Comparison of ENCODE assay signal across 27 cellular contexts in genomic region chr11:47071341-47071740, GRCh38.
DNase-seq lines count a peak whose midpoint lies in the region; ATAC-seq and TF ChIP-seq lines count a peak whose summit lies in the region.
"Had no signal": no experiment of that assay in that cellular context is flagged by ENCODE, and none has a peak within 500 bp of the region (broad histone marks: within the 10 kb centered on the region; RNA-seq: fewer than 3 reads in every experiment).

No MANE protein-coding gene starts in this region.

- peak overlapping the region in 2 of 5 experiments; percentile 16 to 64 for H3K4me3 Mint-ChIP-seq in brain
- no peak overlapping the region for H3K4me3 Mint-ChIP-seq in neural progenitor cell
- no peak overlapping the region for H3K4me3 Mint-ChIP-seq in activated T-helper 1 cell treated with anti-CD3 and anti-CD28 coated beads, Interleukin-12 subunit alpha, Interleukin-12 subunit beta, Interleukin-2, Interleukin-4 antibody, amounts not matched to agents 30 ng/mL and 10 ng/mL and 1 ng/mL, durations not matched to agents 14 hours and 24 hours and 36 hours
- H3K4me3 Mint-ChIP-seq in activated naive CD8-positive, alpha-beta T cell treated with anti-CD3 and anti-CD28 coated beads for 36 hours, result no peak overlapping the region
- H3K4me3 Mint-ChIP-seq: CD14-positive monocyte; CD8-positive, alpha-beta memory T cell had no signal

- H3K27ac Mint-ChIP-seq in brain (peak overlapping the region in 3 of 5 experiments; percentile 79 to 85 (median 85)), neural progenitor cell (no peak overlapping the region)
- H3K27ac Mint-ChIP-seq in activated T-helper 1 cell treated with anti-CD3 and anti-CD28 coated beads, Interleukin-12 subunit alpha, Interleukin-12 subunit beta, Interleukin-2, Interleukin-4 antibody, amounts not matched to agents 30 ng/mL and 10 ng/mL and 1 ng/mL, durations not matched to agents 14 hours and 24 hours and 36 hours, result no peak overlapping the region
- H3K27ac Mint-ChIP-seq in activated naive CD8-positive, alpha-beta T cell treated with anti-CD3 and anti-CD28 coated beads for 36 hours, result no peak overlapping the region
- H3K27ac Mint-ChIP-seq: CD8-positive, alpha-beta memory T cell had no signal

- ATAC-seq in SK-N-SH treated with all-trans-retinoic acid at 6 μM for 48 hours, result no peak
- ATAC-seq: HCT116, PC-3 had no signal

- no peaks in the 10 kb centered on the region for H3K9me3 Mint-ChIP-seq in brain
- no peaks in the 10 kb centered on the region for H3K9me3 Mint-ChIP-seq in neural progenitor cell
- no peaks in the 10 kb centered on the region for H3K9me3 Mint-ChIP-seq in activated T-helper 1 cell treated with anti-CD3 and anti-CD28 coated beads, Interleukin-12 subunit alpha, Interleukin-12 subunit beta, Interleukin-2, Interleukin-4 antibody, amounts not matched to agents 30 ng/mL and 10 ng/mL and 1 ng/mL, durations not matched to agents 14 hours and 24 hours and 36 hours
- H3K9me3 Mint-ChIP-seq in activated naive CD8-positive, alpha-beta T cell treated with anti-CD3 and anti-CD28 coated beads for 36 hours, result no peaks in the 10 kb centered on the region
- H3K9me3 Mint-ChIP-seq: CD14-positive monocyte; CD8-positive, alpha-beta memory T cell had no signal

- CTCF ChIA-PET in SK-N-SH (lab: Yijun Ruan, JAX), result interaction anchor here (1.2 to 2.3 kb wide), 3 partner anchors 9 to 81 kb away, joined by 3 to 8 read pairs (median 3); no protein-coding TSS in a partner anchor

- TF ChIP-seq EP300 in SK-N-SH (IDR thresholded peaks at IDR 0.05; ENCODE audit: borderline replicate concordance in 1 of 2, low read depth in 1 of 2, low read length in 1 of 2), result peak in 1 of 2 experiments; percentile 67; a peak in 2 of 4 replicates

- no peaks in the 10 kb centered on the region for H3K9me3 ChIP-seq in SK-N-SH
- H3K9me3 ChIP-seq in neural progenitor cell (ENCODE audit: low read depth), result no peaks in the 10 kb centered on the region
- no peaks in the 10 kb centered on the region for H3K9me3 ChIP-seq in vagina
- H3K9me3 ChIP-seq: BE2C, MG63 had no signal

- intact Hi-C loops in vagina (cut with DNase I), result no loop called here
- intact Hi-C loops in activated T-helper 1 cell treated with anti-CD3 and anti-CD28 coated beads, Interleukin-12 subunit alpha, Interleukin-12 subunit beta, Interleukin-2, Interleukin-4 antibody, amounts not matched to agents 30 ng/mL and 10 ng/mL and 1 ng/mL, durations not matched to agents 14 hours and 24 hours and 36 hours (cut with micrococcal nuclease), result no loop called here

- no peak overlapping the region for H3K4me3 ChIP-seq in SK-N-SH (ENCODE audit: low read depth in 2 of 2, low read length in 1 of 2)
- H3K4me3 ChIP-seq in neural progenitor cell, result no peak overlapping the region
- no peak overlapping the region for H3K4me3 ChIP-seq in vagina
- H3K4me3 ChIP-seq: MG63 had no signal

- TF ChIP-seq RAD21 in SK-N-SH (IDR thresholded peaks at IDR 0.05; ENCODE audit: low read length), result peak; percentile 1; the same call in 1 of the 2 replicates

- H3K27ac ChIP-seq in SK-N-SH (ENCODE audit: low read depth in 2 of 2, low read length in 1 of 2), result peak overlapping the region in 1 of 2 experiments; percentile 72; a peak in 2 of 4 replicates
- no peak overlapping the region for H3K27ac ChIP-seq in neural progenitor cell
- H3K27ac ChIP-seq in vagina, result peak overlapping the region; percentile 28
- H3K27ac ChIP-seq: 22Rv1 had no signal

- H4K20me1 ChIP-seq in SK-N-SH (ENCODE audit: insufficient read depth) (no peaks in the 10 kb centered on the region), neural progenitor cell (ENCODE audit: low read depth) (no peaks in the 10 kb centered on the region)

- no peaks in the 10 kb centered on the region for H3K27me3 ChIP-seq in SK-N-SH (ENCODE audit: insufficient read depth)
- no peaks in the 10 kb centered on the region for H3K27me3 ChIP-seq in neural progenitor cell
- no peaks in the 10 kb centered on the region for H3K27me3 ChIP-seq in vagina
- H3K27me3 ChIP-seq: BE2C, MG63 had no signal

- peak; percentile 39 for DNase-seq in SK-N-SH
- no peak for DNase-seq in neural progenitor cell (ENCODE audit: low spot score)
- DNase-seq in vagina (ENCODE audit: extremely low spot score in 2 of 2), result no peak
- DNase-seq in activated T-helper 1 cell treated with anti-CD3 and anti-CD28 coated beads, Interleukin-12 subunit alpha, Interleukin-12 subunit beta, Interleukin-2, Interleukin-4 antibody, amounts not matched to agents 30 ng/mL and 10 ng/mL and 1 ng/mL, durations not matched to agents 14 hours and 24 hours and 36 hours (ENCODE audit: low spot score), result no peak
- no peak for DNase-seq in activated naive CD8-positive, alpha-beta T cell treated with anti-CD3 and anti-CD28 coated beads for 36 hours
- DNase-seq in stimulated activated CD4-positive, alpha-beta T cell treated with anti-CD3 and anti-CD28 coated beads, Interleukin-2, amount 100 ng/mL, for 48 hours, result no peak
- DNase-seq: ACHN; BE2C; CD8-positive, alpha-beta memory T cell; DMS 273 treated with DMSO at 0.1 percent for 48 hours; DMS79 treated with DMSO at 0.1 percent for 48 hours; GF-D8; IMR-90; KG1; MG63; NCI-H1105 treated with DMSO at 0.1 percent for 48 hours; NCI-H1694; NCI-H2029 treated with DMSO at 0.1 percent for 48 hours; NCI-H446 treated with DMSO at 0.1 percent for 48 hours; NCI-H526; NK-92 treated with Interleukin-12 subunit alpha and Interleukin-12 subunit beta, amount 100 ng/mL, for 24 hours; PC-3 had no signal

- no peaks in the 10 kb centered on the region for H3K27me3 Mint-ChIP-seq in brain
- peaks cover 2% of the 10 kb centered on the region for H3K27me3 Mint-ChIP-seq in neural progenitor cell (ENCODE audit: insufficient read depth, low read depth)
- H3K27me3 Mint-ChIP-seq in activated T-helper 1 cell treated with anti-CD3 and anti-CD28 coated beads, Interleukin-12 subunit alpha, Interleukin-12 subunit beta, Interleukin-2, Interleukin-4 antibody, amounts not matched to agents 30 ng/mL and 10 ng/mL and 1 ng/mL, durations not matched to agents 14 hours and 24 hours and 36 hours (ENCODE audit: insufficient read depth), result no peaks in the 10 kb centered on the region
- no peaks in the 10 kb centered on the region for H3K27me3 Mint-ChIP-seq in activated naive CD8-positive, alpha-beta T cell treated with anti-CD3 and anti-CD28 coated beads for 36 hours
- H3K27me3 Mint-ChIP-seq: CD8-positive, alpha-beta memory T cell had no signal

- WGBS in SK-N-SH (ENCODE audit: low lambda C conversion rate), result 43% methylated on average over 3 of the region's 3 CpGs

- peaks cover 3 to 12% of the 10 kb centered on the region in 2 experiments; a peak in 3 of 4 replicates for H3K4me1 ChIP-seq in SK-N-SH (ENCODE audit: control insufficient read depth in 1 of 2, insufficient read depth in 2 of 2, low read depth in 1 of 2, low read length in 1 of 2)
- H3K4me1 ChIP-seq in neural progenitor cell, result peaks cover 10% of the 10 kb centered on the region
- H3K4me1 ChIP-seq in vagina, result peaks cover 13% of the 10 kb centered on the region
- H3K4me1 ChIP-seq: BE2C had no signal

- H3K36me3 Mint-ChIP-seq in brain, result peaks cover 3% of the 10 kb centered on the region
- H3K36me3 Mint-ChIP-seq in neural progenitor cell, result peaks cover 4% of the 10 kb centered on the region
- H3K36me3 Mint-ChIP-seq in activated T-helper 1 cell treated with anti-CD3 and anti-CD28 coated beads, Interleukin-12 subunit alpha, Interleukin-12 subunit beta, Interleukin-2, Interleukin-4 antibody, amounts not matched to agents 30 ng/mL and 10 ng/mL and 1 ng/mL, durations not matched to agents 14 hours and 24 hours and 36 hours (ENCODE audit: low read depth), result no peaks in the 10 kb centered on the region
- H3K36me3 Mint-ChIP-seq in activated naive CD8-positive, alpha-beta T cell treated with anti-CD3 and anti-CD28 coated beads for 36 hours, result no peaks in the 10 kb centered on the region
- H3K36me3 Mint-ChIP-seq: CD14-positive monocyte had no signal

- H3K4me2 ChIP-seq in SK-N-SH, result no peak overlapping the region
- peak overlapping the region; percentile 21 for H3K4me2 ChIP-seq in neural progenitor cell

- no peak for TF ChIP-seq POLR2A in vagina (IDR thresholded peaks at IDR 0.05)

- H3K79me2 ChIP-seq in SK-N-SH (ENCODE audit: insufficient read depth) (no peaks in the 10 kb centered on the region), neural progenitor cell (ENCODE audit: low read depth) (peaks cover 3% of the 10 kb centered on the region)

- POLR2A ChIA-PET in SK-N-SH (lab: Yijun Ruan, JAX), result no interaction called here

- H2AFZ ChIP-seq in SK-N-SH (ENCODE audit: low read depth), result no peak overlapping the region
- no peak overlapping the region for H2AFZ ChIP-seq in neural progenitor cell (replicated peaks)

- H3K9ac ChIP-seq in SK-N-SH (no peak overlapping the region), neural progenitor cell (no peak overlapping the region)

- H3F3A ChIP-seq in SK-N-SH (replicated peaks; ENCODE audit: insufficient read depth), result no peaks in the 10 kb centered on the region
- H3F3A ChIP-seq in neural progenitor cell (ENCODE audit: low read depth), result peaks cover 11% of the 10 kb centered on the region

- H3K36me3 ChIP-seq in SK-N-SH (replicated peaks in 1 of 2; ENCODE audit: control insufficient read depth in 1 of 2, insufficient read depth in 2 of 2, low read length in 1 of 2), result no peaks in the 10 kb centered on the region
- H3K36me3 ChIP-seq in neural progenitor cell, result no peaks in the 10 kb centered on the region
- H3K36me3 ChIP-seq in vagina, result no peaks in the 10 kb centered on the region
- H3K36me3 ChIP-seq: BE2C, MG63 had no signal

- TF ChIP-seq CTCF in SK-N-SH (IDR thresholded peaks at IDR 0.05) (no peak), brain (conservative IDR thresholded peaks at IDR 0.05) (no peak), neural progenitor cell (IDR thresholded peaks at IDR 0.05) (no peak), vagina (IDR thresholded peaks at IDR 0.05) (no peak)

- no peaks in the 10 kb centered on the region for H3K9me2 ChIP-seq in SK-N-SH

- H3K4me1 Mint-ChIP-seq in brain, result peaks cover 23% of the 10 kb centered on the region
- peaks cover 29% of the 10 kb centered on the region for H3K4me1 Mint-ChIP-seq in neural progenitor cell
- no peaks in the 10 kb centered on the region for H3K4me1 Mint-ChIP-seq in activated T-helper 1 cell treated with anti-CD3 and anti-CD28 coated beads, Interleukin-12 subunit alpha, Interleukin-12 subunit beta, Interleukin-2, Interleukin-4 antibody, amounts not matched to agents 30 ng/mL and 10 ng/mL and 1 ng/mL, durations not matched to agents 14 hours and 24 hours and 36 hours (ENCODE audit: low read depth)
- no peaks in the 10 kb centered on the region for H3K4me1 Mint-ChIP-seq in activated naive CD8-positive, alpha-beta T cell treated with anti-CD3 and anti-CD28 coated beads for 36 hours
- H3K4me1 Mint-ChIP-seq: CD14-positive monocyte; CD8-positive, alpha-beta memory T cell had no signal

TF ChIP-seq in SK-N-SH, 30 proteins besides CTCF, POLR2A, EP300 and RAD21 (continues in another document):
- TF ChIP-seq FOSL2 (IDR thresholded peaks at IDR 0.05; ENCODE audit: borderline replicate concordance, low read depth) (no peak), CHD2 (IDR thresholded peaks at IDR 0.05; ENCODE audit: low read length, partially characterized antibody) (peak; percentile 36)

TF ChIP-seq in SK-N-SH treated with all-trans-retinoic acid at 6 μM for 48 hours, 23 proteins besides CTCF, POLR2A, EP300 and RAD21 (continues in another document):
- no peak for TF ChIP-seq ZFP3 (CRISPR knock-in tag; IDR thresholded peaks at IDR 0.05)
- no peak for TF ChIP-seq TCF4 (CRISPR knock-in tag; IDR thresholded peaks at IDR 0.05; ENCODE audit: borderline replicate concordance)

Comparison
In these comparisons a context has a peak if more than half of its experiments do, and no peak if none do; other contexts are left out.
1. H3K27ac Mint-ChIP-seq: peak in brain (3 of 5); none in neural progenitor cell (single experiment), activated T-helper 1 cell treated with anti-CD3 and anti-CD28 coated beads, Interleukin-12 subunit alpha, Interleukin-12 subunit beta, Interleukin-2, Interleukin-4 antibody, amounts not matched to agents 30 ng/mL and 10 ng/mL and 1 ng/mL, durations not matched to agents 14 hours and 24 hours and 36 hours (single experiment) and activated naive CD8-positive, alpha-beta T cell treated with anti-CD3 and anti-CD28 coated beads for 36 hours (single experiment).